In the genomic region with DNA sequence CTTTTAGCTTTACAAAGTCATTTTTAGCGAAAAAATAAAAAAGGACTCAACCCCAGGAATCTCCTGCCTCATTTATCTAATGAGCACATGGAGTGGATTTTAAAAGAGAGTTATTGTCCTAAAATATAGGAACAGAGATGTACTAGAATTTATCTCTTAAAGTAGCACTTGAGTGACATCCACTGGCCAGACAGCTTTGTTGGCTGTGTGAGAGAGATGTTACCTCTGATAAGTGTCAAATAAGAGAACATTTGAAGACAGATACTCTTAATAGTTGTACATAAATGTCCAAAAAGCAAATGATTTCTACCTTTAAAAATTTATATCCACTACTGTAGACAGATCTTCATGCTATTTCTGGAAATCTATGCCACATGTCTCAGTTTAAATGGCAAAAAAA, we compare ENCODE assay signal across 10 cellular contexts. TPM values are rescaled to one million over a fixed set of nuclear protein-coding genes. Genes with fewer than 3 reads are reported as not detected.
DNase-seq lines count a peak whose midpoint lies in the region; ATAC-seq and TF ChIP-seq lines count a peak whose summit lies in the region.
"Had no signal": no experiment of that assay in that cellular context is flagged by ENCODE, and none has a peak within 500 bp of the region (broad histone marks: within the 10 kb centered on the region; RNA-seq: fewer than 3 reads in every experiment).

No MANE protein-coding gene starts in this region.

- H3K4me3 ChIP-seq in A673 (ENCODE audit: low read depth, low read length, poor library complexity, severe bottlenecking) (no peak overlapping the region), fibroblast of pulmonary artery (replicated peaks; ENCODE audit: low read depth, low read length) (no peak overlapping the region)

- no peaks in the 10 kb centered on the region for H3K36me3 ChIP-seq in A673 (ENCODE audit: insufficient read depth, low read length, poor library complexity, severe bottlenecking)

- DNase-seq in A673 (ENCODE audit: low spot score) (peak; percentile 48), OCI-M1 (lab: John Stamatoyannopoulos, UW) (peak; percentile 71), fibroblast of pulmonary artery (ENCODE audit: low read depth) (peak; percentile 79), glutamatergic neuron (no peak), NCI-H1417 (lab: John Stamatoyannopoulos, UW) (no peak)
- DNase-seq: activated B cell treated with CpG ODN at 0.5 μM for 24 hours; stimulated activated naive CD8-positive, alpha-beta T cell treated with anti-CD3 and anti-CD28 coated beads, Interleukin-15, amount 100 ng/mL, for 72 hours had no signal

- H3K27me3 ChIP-seq in A673 (replicated peaks; ENCODE audit: insufficient read depth, low read depth, low read length, poor library complexity), result no peaks in the 10 kb centered on the region

- no peak overlapping the region for H3K27ac Mint-ChIP-seq in glutamatergic neuron (ENCODE audit: unreplicated experiment)
- H3K27ac Mint-ChIP-seq: activated B cell treated with CpG ODN at 0.5 μM for 24 hours; stimulated activated naive CD8-positive, alpha-beta T cell treated with anti-CD3 and anti-CD28 coated beads, Interleukin-15, amount 100 ng/mL, for 72 hours had no signal

- TF ChIP-seq CTCF in A673 (conservative IDR thresholded peaks at IDR 0.05; ENCODE audit: low read depth, low read length), result peak; percentile 62
- TF ChIP-seq CTCF in fibroblast of pulmonary artery (IDR thresholded peaks at IDR 0.05; ENCODE audit: low read length, missing control alignments), result peak; percentile 44
- TF ChIP-seq CTCF in glutamatergic neuron (IDR thresholded peaks at IDR 0.05; ENCODE audit: partially characterized antibody, unreplicated experiment), result no peak

- peaks cover 2% of the 10 kb centered on the region for H3K27me3 Mint-ChIP-seq in glutamatergic neuron (ENCODE audit: unreplicated experiment)
- H3K27me3 Mint-ChIP-seq: activated B cell treated with CpG ODN at 0.5 μM for 24 hours; stimulated activated naive CD8-positive, alpha-beta T cell treated with anti-CD3 and anti-CD28 coated beads, Interleukin-15, amount 100 ng/mL, for 72 hours had no signal

- no peaks in the 10 kb centered on the region for H3K4me1 Mint-ChIP-seq in glutamatergic neuron (ENCODE audit: low read depth, unreplicated experiment)

- ATAC-seq in GM21360 (IDR thresholded peaks at IDR 0.05; ENCODE audit: unreplicated experiment) (peak; percentile 42), GM21737 (IDR thresholded peaks at IDR 0.05; ENCODE audit: unreplicated experiment) (no peak), GM18520 (IDR thresholded peaks at IDR 0.05; ENCODE audit: unreplicated experiment) (no peak)
- ATAC-seq: stimulated activated naive CD8-positive, alpha-beta T cell treated with anti-CD3 and anti-CD28 coated beads, Interleukin-15, amount 100 ng/mL, for 72 hours had no signal

- no peaks in the 10 kb centered on the region for H3K36me3 Mint-ChIP-seq in glutamatergic neuron (ENCODE audit: unreplicated experiment)

- POLR2A ChIA-PET in A673 (lab: Charles Lee; ENCODE audit: low non-redundant PET), result interaction anchor here (0.6 kb wide), 1 partner anchor 130 kb away, joined by 3 read pairs; no protein-coding TSS in a partner anchor

- H3K4me1 ChIP-seq in A673 (ENCODE audit: insufficient read depth, low read length, poor library complexity, severe bottlenecking), result no peaks in the 10 kb centered on the region

- CTCF ChIA-PET in A673 (lab: Charles Lee), result interaction anchor here (0.7 to 2.0 kb wide), 3 partner anchors 62 to 130 kb away, joined by 6 to 15 read pairs (median 10); no protein-coding TSS in a partner anchor

- no peak overlapping the region for H3K4me3 Mint-ChIP-seq in glutamatergic neuron (ENCODE audit: unreplicated experiment)
- H3K4me3 Mint-ChIP-seq: activated B cell treated with CpG ODN at 0.5 μM for 24 hours; stimulated activated naive CD8-positive, alpha-beta T cell treated with anti-CD3 and anti-CD28 coated beads, Interleukin-15, amount 100 ng/mL, for 72 hours had no signal

- intact Hi-C loops in A673 (cut with micrococcal nuclease; ENCODE audit: unreplicated experiment), result loop anchor here (5.0 kb wide), 1 partner anchor 47 kb away; no protein-coding TSS in a partner anchor

- BruUV-seq in A673 (replicated peaks; lab: Mats Ljungman, UMichigan), result no TSS peak

- peaks cover 3% of the 10 kb centered on the region for H3K9me3 ChIP-seq in A673 (ENCODE audit: low read depth, low read length, poor library complexity, severe bottlenecking)

- H3K9me3 Mint-ChIP-seq in glutamatergic neuron (ENCODE audit: unreplicated experiment), result no peaks in the 10 kb centered on the region
- H3K9me3 Mint-ChIP-seq: activated B cell treated with CpG ODN at 0.5 μM for 24 hours; stimulated activated naive CD8-positive, alpha-beta T cell treated with anti-CD3 and anti-CD28 coated beads, Interleukin-15, amount 100 ng/mL, for 72 hours had no signal

- H3K27ac ChIP-seq in A673 (ENCODE audit: low read depth, low read length, poor library complexity, severe bottlenecking), result no peak overlapping the region

RNA-seq across cellular contexts. Expression of gene MFSD1, which starts 12.3 kb away (rescaled TPM):
- total RNA-seq in A673 (2021) (15.2 and 16.1 TPM in 2 replicates), glutamatergic neuron (ENCODE audit: unreplicated experiment) (26.6 TPM)

RNA-seq across cellular contexts. Expression of gene RARRES1, which starts 57.3 kb away (rescaled TPM):
- 0.15 TPM in 1 of 2 replicates, not detected in the other for total RNA-seq in A673 (2021)
- total RNA-seq in glutamatergic neuron (ENCODE audit: unreplicated experiment), result 1.7 TPM
- total RNA-seq: activated B cell treated with CpG ODN at 0.5 μM for 24 hours had no signal

Comparison
In these comparisons a context has a peak if more than half of its experiments do, and no peak if none do; other contexts are left out.
1. DNase-seq: peak in A673 (single experiment), OCI-M1 (single experiment) and fibroblast of pulmonary artery (single experiment); none in glutamatergic neuron (single experiment) and NCI-H1417 (0 of 3).